ENCODE assay signal across 18 cellular contexts in the genomic region with DNA sequence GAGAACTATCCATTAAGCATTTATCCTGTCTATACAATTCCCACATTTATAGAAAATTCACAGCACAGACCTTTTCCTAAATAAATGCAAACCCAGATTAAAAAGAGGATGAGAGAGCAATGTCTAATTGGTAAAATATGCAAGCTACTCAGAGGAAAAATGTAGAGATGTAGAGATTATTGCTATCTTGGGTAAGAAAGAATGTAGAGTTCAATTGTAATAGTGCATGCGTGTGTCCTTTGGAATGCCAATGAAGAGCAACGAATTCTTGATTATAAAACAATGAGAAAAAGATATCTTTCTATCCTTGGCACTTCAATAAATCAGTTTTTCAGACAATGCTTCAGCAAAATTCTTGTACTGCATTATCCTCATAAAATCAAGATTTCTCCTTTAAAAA. TPM values are rescaled to one million over a fixed set of nuclear protein-coding genes. Genes with fewer than 3 reads are reported as not detected.
DNase-seq lines count a peak whose midpoint lies in the region; FAIRE-seq and TF ChIP-seq lines count a peak whose summit lies in the region.
"Had no signal": no experiment of that assay in that cellular context is flagged by ENCODE, and none has a peak within 500 bp of the region (broad histone marks: within the 10 kb centered on the region; RNA-seq: fewer than 3 reads in every experiment).

No MANE protein-coding gene starts in this region.

- no peak for TF ChIP-seq CTCF in osteoblast (IDR thresholded peaks at IDR 0.05; ENCODE audit: extremely low read depth, low read depth, low read length)

- H3K27me3 ChIP-seq in osteoblast (ENCODE audit: insufficient read depth, low read length), result no peaks in the 10 kb centered on the region
- H3K27me3 ChIP-seq: ascending aorta, pancreas had no signal

- H2AFZ ChIP-seq in osteoblast (ENCODE audit: low read length), result no peak overlapping the region

- DNase-seq in DMS114 treated with DMSO at 0.1 percent for 48 hours (lab: John Stamatoyannopoulos, UW; ENCODE audit: unreplicated experiment) (peak; percentile 35), RCC 7860 (ENCODE audit: low spot score) (peak; percentile 69), epithelial cell of prostate (ENCODE audit: low read depth, low spot score) (no peak), osteoblast (ENCODE audit: insufficient read length, low spot score, missing footprints) (no peak), kidney tubule cell (ENCODE audit: low spot score) (no peak), iPS-NIHi7 (ENCODE audit: extremely low spot score) (no peak), middle frontal gyrus (ENCODE audit: extremely low spot score, low spot score) (no peak)
- DNase-seq in effector CD8-positive, alpha-beta T cell (lab: John Stamatoyannopoulos, UW), result no peak
- DNase-seq: activated CD4-positive, alpha-beta T cell treated with anti-CD3 and anti-CD28 coated beads, Interleukin-2, amount 10 ng/mL, durations not matched to agents 24 days and 14 days; activated T-cell treated with anti-CD3 and anti-CD28 coated beads, Interleukin-2, amount 50 U/mL, for 48 hours; CD4-positive, alpha-beta memory T cell; endodermal cell; GDM1; GOT3; pancreas had no signal

- FAIRE-seq in RCC 7860 (lab: Jason Lieb, UNC), result no peak
- FAIRE-seq: GM18507 had no signal

- no peak overlapping the region for H3K4me3 ChIP-seq in osteoblast (ENCODE audit: insufficient read depth, low read length)
- H3K4me3 ChIP-seq: ascending aorta, pancreas had no signal

- H3K4me1 ChIP-seq in osteoblast (ENCODE audit: insufficient read depth, low read length), result peaks cover 8% of the 10 kb centered on the region
- H3K4me1 ChIP-seq: ascending aorta, pancreas had no signal

- no peaks in the 10 kb centered on the region for H4K20me1 ChIP-seq in osteoblast (ENCODE audit: insufficient read depth, low read length)

- no peaks in the 10 kb centered on the region for H3K9me3 ChIP-seq in osteoblast (ENCODE audit: low read depth, low read length)
- H3K9me3 ChIP-seq: ascending aorta, pancreas had no signal

- H3K27ac ChIP-seq in epithelial cell of prostate (peak overlapping the region; percentile 46), osteoblast (ENCODE audit: low read depth, low read length) (peak overlapping the region; percentile 62)
- H3K27ac ChIP-seq: ascending aorta, pancreas had no signal

- peak overlapping the region; percentile 40 for H3K4me2 ChIP-seq in osteoblast (ENCODE audit: insufficient read depth, low read length)

- H3K79me2 ChIP-seq in osteoblast (ENCODE audit: insufficient read depth, low read length), result no peaks in the 10 kb centered on the region

- no peaks in the 10 kb centered on the region for H3K36me3 ChIP-seq in osteoblast (ENCODE audit: insufficient read depth, low read length)
- H3K36me3 ChIP-seq: ascending aorta, pancreas had no signal

RNA-seq across cellular contexts. Expression of a gene that starts 50.9 kb away (rescaled TPM):
- total RNA-seq in osteoblast, result 0.59 and 0.72 TPM in 2 replicates
- total RNA-seq: CD4-positive, alpha-beta memory T cell; T-helper 1 cell treated with Interleukin-12 subunit alpha and Interleukin-12 subunit beta and Interleukin-4 antibody, amounts not matched to agents 30 ng/mL and 1 ng/mL, for 36 hours had no signal

Comparison
In these comparisons a context has a peak if more than half of its experiments do, and no peak if none do; other contexts are left out.
1. DNase-seq: peak in DMS114 treated with DMSO at 0.1 percent for 48 hours (single experiment) and RCC 7860 (single experiment); none in epithelial cell of prostate (single experiment), osteoblast (single experiment), kidney tubule cell (single experiment), effector CD8-positive, alpha-beta T cell (single experiment), iPS-NIHi7 (single experiment) and middle frontal gyrus (single experiment).